19 cellular contexts compared by ENCODE assay signal in genomic region chr2:218622606-218623238, GRCh38. TPM values are rescaled to one million over a fixed set of nuclear protein-coding genes. Genes with fewer than 3 reads are reported as not detected.
DNase-seq lines count a peak whose midpoint lies in the region; TF ChIP-seq lines count a peak whose summit lies in the region.
"Had no signal": no experiment of that assay in that cellular context is flagged by ENCODE, and none has a peak within 500 bp of the region (broad histone marks: within the 10 kb centered on the region; RNA-seq: fewer than 3 reads in every experiment).

No MANE protein-coding gene starts in this region.

- no peaks in the 10 kb centered on the region for H3K9me3 Mint-ChIP-seq in MCF 10A (ENCODE audit: unreplicated experiment)
- no peaks in the 10 kb centered on the region for H3K9me3 Mint-ChIP-seq in activated CD4-positive, alpha-beta T cell treated with anti-CD3 and anti-CD28 coated beads, Interleukin-2, amount 10 ng/mL, durations not matched to agents 24 days and 14 days
- H3K9me3 Mint-ChIP-seq: activated CD8-positive, alpha-beta T cell treated with anti-CD3 and anti-CD28 coated beads for 36 hours; activated T-helper 1 cell treated with anti-CD3 and anti-CD28 coated beads, Interleukin-12 subunit alpha, Interleukin-12 subunit beta, Interleukin-2, Interleukin-4 antibody, amounts not matched to agents 30 ng/mL and 10 ng/mL and 1 ng/mL, durations not matched to agents 14 hours and 24 hours and 36 hours; central memory CD8-positive, alpha-beta T cell; naive thymus-derived CD8-positive, alpha-beta T cell had no signal

- BruUV-seq in MCF 10A (replicated peaks; lab: Mats Ljungman, UMichigan): no TSS peak

- H3K4me3 Mint-ChIP-seq in MCF 10A (ENCODE audit: unreplicated experiment): no peak overlapping the region
- H3K4me3 Mint-ChIP-seq in activated CD4-positive, alpha-beta T cell treated with anti-CD3 and anti-CD28 coated beads, Interleukin-2, amount 10 ng/mL, durations not matched to agents 24 days and 14 days: no peak overlapping the region
- H3K4me3 Mint-ChIP-seq: activated CD8-positive, alpha-beta T cell treated with anti-CD3 and anti-CD28 coated beads for 36 hours; activated T-helper 1 cell treated with anti-CD3 and anti-CD28 coated beads, Interleukin-12 subunit alpha, Interleukin-12 subunit beta, Interleukin-2, Interleukin-4 antibody, amounts not matched to agents 30 ng/mL and 10 ng/mL and 1 ng/mL, durations not matched to agents 14 hours and 24 hours and 36 hours; central memory CD8-positive, alpha-beta T cell; naive thymus-derived CD8-positive, alpha-beta T cell had no signal

- intact Hi-C loops in MCF 10A (cut with micrococcal nuclease) (no loop called here), breast epithelium (cut with DNase I; ENCODE audit: low total_unique reads) (no loop called here)
- intact Hi-C loops in activated CD4-positive, alpha-beta T cell treated with anti-CD3 and anti-CD28 coated beads, Interleukin-2, amount 10 ng/mL, durations not matched to agents 24 days and 14 days (cut with micrococcal nuclease): no loop called here

- no peak for TF ChIP-seq POLR2A in breast epithelium (IDR thresholded peaks at IDR 0.05)

- H3K27ac ChIP-seq in breast epithelium (no peak overlapping the region), SK-N-MC (peak overlapping the region; percentile 91)
- H3K27ac ChIP-seq: lower lobe of right lung, prostate gland, stomach had no signal

- DNase-seq in MCF 10A (ENCODE audit: unreplicated experiment): peak; percentile 27
- DNase-seq in breast epithelium (ENCODE audit: low spot score in 2 of 2): no peak
- DNase-seq in SK-N-MC (ENCODE audit: low read depth, low spot score): peak; percentile 8
- peak; percentile 36 for DNase-seq in fibroblast of pulmonary artery (ENCODE audit: low read depth)
- DNase-seq in retinal pigment epithelial cell (ENCODE audit: low read depth): peak; percentile 3
- no peak for DNase-seq in activated CD4-positive, alpha-beta T cell treated with anti-CD3 and anti-CD28 coated beads, Interleukin-2, amount 10 ng/mL, durations not matched to agents 24 days and 14 days
- no peak for DNase-seq in midbrain (lab: John Stamatoyannopoulos, UW)
- no peak for DNase-seq in D341Med (ENCODE audit: low spot score)
- DNase-seq: activated CD8-positive, alpha-beta T cell treated with anti-CD3 and anti-CD28 coated beads for 36 hours; COR-L47; GF-D8; lower lobe of right lung; naive thymus-derived CD8-positive, alpha-beta T cell; NCI-H2081; stomach; SW 1271 had no signal

- H3K4me1 ChIP-seq in breast epithelium: no peaks in the 10 kb centered on the region
- H3K4me1 ChIP-seq: prostate gland had no signal

- CTCF ChIA-PET in MCF 10A (lab: Yijun Ruan, JAX): interaction anchor here (1.0 kb wide), 1 partner anchor 9 kb away, joined by 4 read pairs; no protein-coding TSS in a partner anchor

- no peaks in the 10 kb centered on the region for H3K4me1 Mint-ChIP-seq in MCF 10A (ENCODE audit: insufficient read depth, unreplicated experiment)
- peaks cover 2% of the 10 kb centered on the region for H3K4me1 Mint-ChIP-seq in activated CD4-positive, alpha-beta T cell treated with anti-CD3 and anti-CD28 coated beads, Interleukin-2, amount 10 ng/mL, durations not matched to agents 24 days and 14 days
- H3K4me1 Mint-ChIP-seq: central memory CD8-positive, alpha-beta T cell had no signal

- peak overlapping the region; percentile 29 for H3K9ac ChIP-seq in SK-N-MC (ENCODE audit: insufficient read length)

- no peaks in the 10 kb centered on the region for H3K36me3 Mint-ChIP-seq in MCF 10A (ENCODE audit: insufficient read depth, unreplicated experiment)
- no peaks in the 10 kb centered on the region for H3K36me3 Mint-ChIP-seq in activated CD4-positive, alpha-beta T cell treated with anti-CD3 and anti-CD28 coated beads, Interleukin-2, amount 10 ng/mL, durations not matched to agents 24 days and 14 days (ENCODE audit: low read depth)
- H3K36me3 Mint-ChIP-seq: naive thymus-derived CD8-positive, alpha-beta T cell had no signal

- no peaks in the 10 kb centered on the region for H3K27me3 Mint-ChIP-seq in MCF 10A (ENCODE audit: insufficient read depth, unreplicated experiment)
- H3K27me3 Mint-ChIP-seq in activated CD4-positive, alpha-beta T cell treated with anti-CD3 and anti-CD28 coated beads, Interleukin-2, amount 10 ng/mL, durations not matched to agents 24 days and 14 days: no peaks in the 10 kb centered on the region
- H3K27me3 Mint-ChIP-seq: activated CD8-positive, alpha-beta T cell treated with anti-CD3 and anti-CD28 coated beads for 36 hours; central memory CD8-positive, alpha-beta T cell; naive thymus-derived CD8-positive, alpha-beta T cell had no signal

- H3K4me3 ChIP-seq in breast epithelium: no peak overlapping the region
- peak overlapping the region; percentile 35 for H3K4me3 ChIP-seq in SK-N-MC
- H3K4me3 ChIP-seq in fibroblast of pulmonary artery (replicated peaks; ENCODE audit: low read depth, low read length): no peak overlapping the region
- no peak overlapping the region for H3K4me3 ChIP-seq in retinal pigment epithelial cell (ENCODE audit: low read length)
- H3K4me3 ChIP-seq: lower lobe of right lung, prostate gland, stomach had no signal

- H3K36me3 ChIP-seq in breast epithelium (no peaks in the 10 kb centered on the region), SK-N-MC (ENCODE audit: insufficient read depth, low read length) (no peaks in the 10 kb centered on the region)
- H3K36me3 ChIP-seq: lower lobe of right lung, prostate gland had no signal

- POLR2A ChIA-PET in MCF 10A (lab: Yijun Ruan, JAX): interaction anchor here (1.2 kb wide), 1 partner anchor 12 kb away, joined by 3 read pairs; no protein-coding TSS in a partner anchor

- H3K27me3 ChIP-seq in breast epithelium: no peaks in the 10 kb centered on the region
- H3K27me3 ChIP-seq: stomach had no signal

- no peak for TF ChIP-seq CTCF in MCF 10A (IDR thresholded peaks at IDR 0.05; ENCODE audit: unreplicated experiment)
- no peak for TF ChIP-seq CTCF in breast epithelium (IDR thresholded peaks at IDR 0.05)
- TF ChIP-seq CTCF in fibroblast of pulmonary artery (IDR thresholded peaks at IDR 0.05; ENCODE audit: low read length, missing control alignments): no peak
- no peak for TF ChIP-seq CTCF in retinal pigment epithelial cell (conservative IDR thresholded peaks at IDR 0.05; ENCODE audit: low read depth, low read length)

- no peak overlapping the region for H3K27ac Mint-ChIP-seq in MCF 10A (ENCODE audit: low read depth, unreplicated experiment)
- H3K27ac Mint-ChIP-seq in activated CD4-positive, alpha-beta T cell treated with anti-CD3 and anti-CD28 coated beads, Interleukin-2, amount 10 ng/mL, durations not matched to agents 24 days and 14 days: no peak overlapping the region
- H3K27ac Mint-ChIP-seq: activated CD8-positive, alpha-beta T cell treated with anti-CD3 and anti-CD28 coated beads for 36 hours; activated T-helper 1 cell treated with anti-CD3 and anti-CD28 coated beads, Interleukin-12 subunit alpha, Interleukin-12 subunit beta, Interleukin-2, Interleukin-4 antibody, amounts not matched to agents 30 ng/mL and 10 ng/mL and 1 ng/mL, durations not matched to agents 14 hours and 24 hours and 36 hours had no signal

- H3K9me3 ChIP-seq in breast epithelium (no peaks in the 10 kb centered on the region), SK-N-MC (ENCODE audit: low read depth, low read length) (no peaks in the 10 kb centered on the region)
- H3K9me3 ChIP-seq: lower lobe of right lung, prostate gland, stomach had no signal

RNA-seq across cellular contexts. Expression of gene PLCD4, which starts 15.0 kb away (rescaled TPM):
- 0.40 and 0.86 TPM in 2 replicates for total RNA-seq in MCF 10A (2022)
- 1 to 10 TPM; 1.8 to 8.0 (median 2.6) TPM for total RNA-seq in breast epithelium
- total RNA-seq in activated CD4-positive, alpha-beta T cell treated with anti-CD3 and anti-CD28 coated beads, Interleukin-2, amount 10 ng/mL, durations not matched to agents 24 days and 14 days: 0.26 and 0.52 TPM in 2 replicates

RNA-seq across cellular contexts. Expression of gene ZNF142, which starts 36.7 kb away (rescaled TPM):
- total RNA-seq in MCF 10A (2022) (33.7 and 37.8 TPM in 2 replicates), breast epithelium (10 to 100 TPM; 12.0 to 16.0 (median 15.4) TPM)
- total RNA-seq in activated CD4-positive, alpha-beta T cell treated with anti-CD3 and anti-CD28 coated beads, Interleukin-2, amount 10 ng/mL, durations not matched to agents 24 days and 14 days: 59.6 and 60.9 TPM in 2 replicates

RNA-seq across cellular contexts. Expression of gene BCS1L, which starts 36.8 kb away (rescaled TPM):
- total RNA-seq in MCF 10A (2022) (71.1 and 96.0 TPM in 2 replicates), breast epithelium (10 to 100 TPM; 26.4 to 35.4 (median 32.4) TPM)
- 92.9 and 94.4 TPM in 2 replicates for total RNA-seq in activated CD4-positive, alpha-beta T cell treated with anti-CD3 and anti-CD28 coated beads, Interleukin-2, amount 10 ng/mL, durations not matched to agents 24 days and 14 days

RNA-seq across cellular contexts. Expression of gene RNF25, which starts 49.1 kb away (rescaled TPM):
- total RNA-seq in MCF 10A (2022) (58.9 and 60.8 TPM in 2 replicates), breast epithelium (10 to 100 TPM; 22.7 to 25.9 (median 23.0) TPM)
- 23.6 and 28.8 TPM in 2 replicates for total RNA-seq in activated CD4-positive, alpha-beta T cell treated with anti-CD3 and anti-CD28 coated beads, Interleukin-2, amount 10 ng/mL, durations not matched to agents 24 days and 14 days

RNA-seq across cellular contexts. Expression of gene STK36, which starts 49.2 kb away (rescaled TPM):
- 20.7 and 35.1 TPM in 2 replicates for total RNA-seq in MCF 10A (2022)
- 10 to 100 TPM; 22.2 to 78.0 (median 35.7) TPM for total RNA-seq in breast epithelium
- 20.2 and 21.3 TPM in 2 replicates for total RNA-seq in activated CD4-positive, alpha-beta T cell treated with anti-CD3 and anti-CD28 coated beads, Interleukin-2, amount 10 ng/mL, durations not matched to agents 24 days and 14 days

Comparison
In these comparisons a context has a peak if more than half of its experiments do, and no peak if none do; other contexts are left out.
1. DNase-seq: peak in MCF 10A (single experiment), SK-N-MC (single experiment), fibroblast of pulmonary artery (single experiment) and retinal pigment epithelial cell (single experiment); none in breast epithelium (0 of 2), activated CD4-positive, alpha-beta T cell treated with anti-CD3 and anti-CD28 coated beads, Interleukin-2, amount 10 ng/mL, durations not matched to agents 24 days and 14 days (single experiment), midbrain (single experiment) and D341Med (single experiment).